31 cellular contexts compared by ENCODE assay signal in genomic region chr6:150156460-150156859, GRCh38. TPM values are rescaled to one million over a fixed set of nuclear protein-coding genes. Genes with fewer than 3 reads are reported as not detected.
"Had no signal": no experiment of that assay in that cellular context is flagged by ENCODE, and none has a peak within 500 bp of the region (broad histone marks: within the 10 kb centered on the region; RNA-seq: fewer than 3 reads in every experiment).

No MANE protein-coding gene starts in this region.

- H3K4me1 ChIP-seq: ascending aorta, body of pancreas had no signal

- H3K27ac ChIP-seq: ascending aorta, body of pancreas, cardiac muscle cell, KMS-11, Peyer's patch had no signal

- H3K9ac ChIP-seq: KMS-11 had no signal

- H3K4me2 ChIP-seq: KMS-11 had no signal

- DNase-seq: activated B cell treated with CpG ODN at 0.5 μM for 24 hours; activated CD4-positive, alpha-beta T cell treated with anti-CD3 and anti-CD28 coated beads for 1 hour; activated CD4-positive, alpha-beta T cell treated with anti-CD3 and anti-CD28 coated beads, Interleukin-2, amount 10 ng/mL, durations not matched to agents 24 days and 14 days; activated CD4-positive, alpha-beta T cell treated with anti-CD3 and anti-CD28 coated beads, Interleukin-2, amount 50 U/mL, for 48 hours; activated CD8-positive, alpha-beta memory T cell treated with anti-CD3 and anti-CD28 coated beads, Interleukin-2, amount 10 ng/mL, durations not matched to agents 7 days and 5 days; activated effector memory CD4-positive, alpha-beta T cell treated with anti-CD3 and anti-CD28 coated beads, Interleukin-2, amount 50 U/mL, for 16 hours; activated naive CD4-positive, alpha-beta T cell treated with Interleukin-2 at 50 U/mL for 16 hours; activated naive CD8-positive, alpha-beta T cell treated with anti-CD3 and anti-CD28 coated beads, Interleukin-2, amount 50 U/mL, for 24 hours; activated T-cell treated with anti-CD3 and anti-CD28 coated beads, Interleukin-2, amount 50 U/mL, for 4 hours; amniotic stem cell; body of pancreas; MG63; MV-4-11; NCI-H1092 treated with DMSO at 0.1 percent for 48 hours; NCI-H1417 treated with DMSO at 0.1 percent for 48 hours; NCI-H1694; NCI-H2029; NCI-H2107; NCI-H2171 treated with DMSO at 0.1 percent for 48 hours; NCI-H226; NCI-H510A; NCI-H526 treated with DMSO at 0.1 percent for 48 hours; Peyer's patch; SHP77 treated with DMSO at 0.1 percent for 48 hours; T-helper 17 cell; T-helper 9 cell had no signal

- ATAC-seq: activated CD8-positive, alpha-beta memory T cell treated with anti-CD3 and anti-CD28 coated beads, Interleukin-2, amount 10 ng/mL, durations not matched to agents 7 days and 5 days; activated naive CD4-positive, alpha-beta T cell treated with anti-CD3 and anti-CD28 coated beads, Interleukin-2, amount 50 U/mL, for 72 hours; activated naive CD8-positive, alpha-beta T cell treated with anti-CD3 and anti-CD28 coated beads, Interleukin-2, amount 50 U/mL, for 24 hours; activated T-cell treated with anti-CD3 and anti-CD28 coated beads, Interleukin-2, amount 50 U/mL, for 4 hours; body of pancreas; T-helper 17 cell had no signal

- H3K9me3 ChIP-seq: ascending aorta, body of pancreas, MG63, Peyer's patch had no signal

- H3K36me3 ChIP-seq: ascending aorta, cardiac muscle cell, MG63, Peyer's patch had no signal

- H3K27me3 ChIP-seq: ascending aorta, cardiac muscle cell, MG63, Peyer's patch had no signal

- H3K4me3 ChIP-seq: ascending aorta, body of pancreas, cardiac muscle cell, MG63, Peyer's patch had no signal

RNA-seq across cellular contexts. Expression of gene PPP1R14C, which starts 13.6 kb away (rescaled TPM):
- total RNA-seq: ascending aorta, T-helper 17 cell had no signal
- polyA plus RNA-seq: IgD-negative memory B cell had no signal
